Comparison of ENCODE assay signal across 1 cellular context in the genomic region with DNA sequence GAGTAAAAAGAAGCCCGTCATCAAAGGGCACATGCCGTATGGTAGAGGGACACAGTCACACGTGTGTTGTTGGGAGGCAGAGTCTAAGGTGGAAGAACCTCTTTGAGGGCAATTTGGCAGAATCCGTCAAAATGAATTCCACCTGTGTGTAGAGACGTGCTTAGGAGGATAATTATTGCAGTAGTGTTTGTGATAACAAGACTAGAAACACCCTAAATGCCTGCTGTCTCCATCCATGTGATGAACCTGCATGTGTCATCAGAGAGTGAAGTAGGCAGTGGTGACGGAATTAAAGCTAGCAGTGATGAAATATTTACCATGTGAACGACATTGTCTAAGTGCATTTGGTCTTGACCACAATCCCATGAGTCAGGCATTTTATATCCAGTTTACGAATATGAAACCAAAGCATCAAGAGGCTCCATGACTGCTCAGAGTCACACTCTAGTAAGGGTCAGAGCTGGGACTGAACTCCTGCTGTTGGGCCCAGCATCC.
TF ChIP-seq lines count a peak whose summit lies in the region.

No MANE protein-coding gene starts in this region.

TF ChIP-seq in K562, 482 proteins besides CTCF, POLR2A, EP300 and RAD21 (continued from another document and continues in another):
- TF ChIP-seq, protein P1, sequence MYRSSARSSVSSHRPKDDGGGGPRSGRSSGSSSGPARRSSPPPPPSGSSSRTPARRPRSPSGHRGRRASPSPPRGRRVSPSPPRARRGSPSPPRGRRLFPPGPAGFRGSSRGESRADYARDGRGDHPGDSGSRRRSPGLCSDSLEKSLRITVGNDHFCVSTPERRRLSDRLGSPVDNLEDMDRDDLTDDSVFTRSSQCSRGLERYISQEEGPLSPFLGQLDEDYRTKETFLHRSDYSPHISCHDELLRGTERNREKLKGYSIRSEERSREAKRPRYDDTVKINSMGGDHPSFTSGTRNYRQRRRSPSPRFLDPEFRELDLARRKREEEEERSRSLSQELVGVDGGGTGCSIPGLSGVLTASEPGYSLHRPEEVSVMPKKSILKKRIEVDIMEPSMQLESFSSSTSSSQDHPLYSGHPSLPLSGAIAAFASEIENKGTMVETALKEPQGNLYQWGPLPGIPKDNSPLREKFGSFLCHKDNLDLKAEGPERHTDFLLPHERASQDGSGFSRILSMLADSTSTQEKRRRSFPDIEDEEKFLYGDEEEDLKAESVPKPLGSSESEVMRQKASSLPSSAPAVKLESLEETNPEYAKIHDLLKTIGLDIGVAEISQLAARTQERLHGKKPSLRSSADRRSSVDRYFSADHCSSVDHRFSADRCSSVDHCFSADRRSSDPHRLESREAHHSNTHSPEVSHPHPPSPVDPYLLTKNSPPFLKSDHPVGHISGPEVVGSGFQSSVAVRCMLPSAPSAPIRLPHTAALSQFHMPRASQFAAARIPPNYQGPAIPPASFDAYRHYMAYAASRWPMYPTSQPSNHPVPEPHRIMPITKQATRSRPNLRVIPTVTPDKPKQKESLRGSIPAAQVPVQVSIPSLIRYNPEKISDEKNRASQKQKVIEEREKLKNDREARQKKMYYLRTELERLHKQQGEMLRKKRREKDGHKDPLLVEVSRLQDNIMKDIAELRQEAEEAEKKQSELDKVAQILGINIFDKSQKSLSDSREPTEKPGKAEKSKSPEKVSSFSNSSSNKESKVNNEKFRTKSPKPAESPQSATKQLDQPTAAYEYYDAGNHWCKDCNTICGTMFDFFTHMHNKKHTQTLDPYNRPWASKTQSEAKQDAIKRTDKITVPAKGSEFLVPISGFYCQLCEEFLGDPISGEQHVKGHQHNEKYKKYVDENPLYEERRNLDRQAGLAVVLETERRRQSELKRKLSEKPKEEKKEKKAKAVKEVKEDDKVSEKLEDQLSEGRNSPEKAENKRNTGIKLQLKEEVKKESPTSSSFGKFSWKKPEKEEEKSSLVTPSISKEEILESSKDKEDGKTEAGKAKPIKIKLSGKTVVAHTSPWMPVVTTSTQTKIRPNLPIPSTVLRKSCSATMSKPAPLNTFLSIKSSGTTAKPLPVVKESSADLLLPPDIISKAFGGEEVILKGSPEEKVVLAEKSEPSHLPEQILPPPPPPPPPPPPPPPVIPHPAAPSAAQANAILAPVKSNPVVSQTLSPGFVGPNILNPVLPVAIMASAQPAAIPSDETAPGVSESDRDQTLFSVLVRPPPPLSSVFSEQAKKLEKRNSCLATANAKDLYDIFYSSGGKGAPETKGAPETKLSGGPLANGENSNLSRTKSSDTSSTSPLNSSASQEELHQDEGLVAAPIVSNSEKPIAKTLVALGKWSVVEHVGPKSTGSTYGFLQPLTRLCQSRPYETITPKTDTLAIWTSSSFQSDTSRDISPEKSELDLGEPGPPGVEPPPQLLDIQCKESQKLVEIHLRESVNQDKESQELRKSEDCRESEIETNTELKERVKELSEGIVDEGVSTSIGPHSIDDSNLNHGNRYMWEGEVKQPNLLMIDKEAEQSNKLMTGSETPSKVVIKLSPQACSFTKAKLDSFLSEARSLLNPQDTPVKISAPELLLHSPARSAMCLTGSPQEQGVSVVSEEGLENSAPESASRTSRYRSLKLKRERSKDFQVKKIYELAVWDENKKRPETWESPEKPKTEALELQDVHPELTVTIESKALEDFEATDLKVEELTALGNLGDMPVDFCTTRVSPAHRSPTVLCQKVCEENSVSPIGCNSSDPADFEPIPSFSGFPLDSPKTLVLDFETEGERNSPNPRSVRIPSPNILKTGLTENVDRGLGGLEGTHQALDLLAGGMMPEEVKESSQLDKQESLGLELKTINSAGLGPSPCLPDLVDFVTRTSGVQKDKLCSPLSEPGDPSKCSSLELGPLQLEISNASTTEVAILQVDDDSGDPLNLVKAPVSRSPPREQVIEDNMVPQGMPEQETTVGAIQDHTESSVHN (IDR thresholded peaks at IDR 0.05; ENCODE audit: borderline replicate concordance in 1 of 2, low read depth in 1 of 2) = peak in 1 of 2 experiments; percentile 69; a peak in 1 of 4 replicates
- peak; percentile 36; the same call in 1 of the 2 replicates for TF ChIP-seq CREB1 (IDR thresholded peaks at IDR 0.05)
- TF ChIP-seq CREB1 (CRISPR knock-in tag; IDR thresholded peaks at IDR 0.05) = peak; percentile 71; the same call in 1 of the 2 replicates
- no peak for TF ChIP-seq BCOR (IDR thresholded peaks at IDR 0.05)
- no peak for TF ChIP-seq COPS2 (conservative IDR thresholded peaks at IDR 0.05)
- TF ChIP-seq HNRNPUL1 (IDR thresholded peaks at IDR 0.05; ENCODE audit: low read length) = no peak
- no peak for TF ChIP-seq HNRNPK (IDR thresholded peaks at IDR 0.05; ENCODE audit: low read depth, low read length, poor library complexity, severe bottlenecking)
- no peak for TF ChIP-seq POLR2B (IDR thresholded peaks at IDR 0.05; ENCODE audit: low read depth, partially characterized antibody)
- no peak for TF ChIP-seq SAFB2 (IDR thresholded peaks at IDR 0.05; ENCODE audit: borderline replicate concordance, low read depth, low read length, severe bottlenecking)
- no peak for TF ChIP-seq MYC (IDR thresholded peaks at IDR 0.05; ENCODE audit: low read depth, low read length)
- TF ChIP-seq MYC (CRISPR knock-in tag; IDR thresholded peaks at IDR 0.05; ENCODE audit: borderline replicate concordance, low read depth) = no peak
- TF ChIP-seq, protein P2, sequence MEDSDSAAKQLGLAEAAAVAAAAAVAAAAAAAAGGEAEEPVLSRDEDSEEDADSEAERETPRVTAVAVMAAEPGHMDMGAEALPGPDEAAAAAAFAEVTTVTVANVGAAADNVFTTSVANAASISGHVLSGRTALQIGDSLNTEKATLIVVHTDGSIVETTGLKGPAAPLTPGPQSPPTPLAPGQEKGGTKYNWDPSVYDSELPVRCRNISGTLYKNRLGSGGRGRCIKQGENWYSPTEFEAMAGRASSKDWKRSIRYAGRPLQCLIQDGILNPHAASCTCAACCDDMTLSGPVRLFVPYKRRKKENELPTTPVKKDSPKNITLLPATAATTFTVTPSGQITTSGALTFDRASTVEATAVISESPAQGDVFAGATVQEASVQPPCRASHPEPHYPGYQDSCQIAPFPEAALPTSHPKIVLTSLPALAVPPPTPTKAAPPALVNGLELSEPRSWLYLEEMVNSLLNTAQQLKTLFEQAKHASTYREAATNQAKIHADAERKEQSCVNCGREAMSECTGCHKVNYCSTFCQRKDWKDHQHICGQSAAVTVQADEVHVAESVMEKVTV (CRISPR knock-in tag; IDR thresholded peaks at IDR 0.05) = no peak
- no peak for TF ChIP-seq ZSCAN32 (CRISPR knock-in tag; IDR thresholded peaks at IDR 0.05)
- peak; percentile 42; the same call in 1 of the 2 replicates for TF ChIP-seq GABPB1 (CRISPR knock-in tag; IDR thresholded peaks at IDR 0.05)
- TF ChIP-seq CREM (IDR thresholded peaks at IDR 0.05; ENCODE audit: low read depth) = peak; percentile 54; the same call in 1 of the 2 replicates
- no peak for TF ChIP-seq MAZ (CRISPR knock-in tag; conservative IDR thresholded peaks at IDR 0.05 in 1 of 2, IDR thresholded peaks at IDR 0.05 in 1 of 2)
- TF ChIP-seq, protein P3, sequence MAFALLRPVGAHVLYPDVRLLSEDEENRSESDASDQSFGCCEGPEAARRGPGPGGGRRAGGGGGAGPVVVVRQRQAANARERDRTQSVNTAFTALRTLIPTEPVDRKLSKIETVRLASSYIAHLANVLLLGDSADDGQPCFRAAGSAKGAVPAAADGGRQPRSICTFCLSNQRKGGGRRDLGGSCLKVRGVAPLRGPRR (CRISPR knock-in tag; IDR thresholded peaks at IDR 0.05) = no peak
- TF ChIP-seq YBX1 (IDR thresholded peaks at IDR 0.05) = no peak
- TF ChIP-seq SETDB1 (IDR thresholded peaks at IDR 0.05; ENCODE audit: low read length) = no peak
- no peak for TF ChIP-seq ZNF830 (CRISPR knock-in tag; IDR thresholded peaks at IDR 0.05)
- peak; percentile 77 for TF ChIP-seq PML (IDR thresholded peaks at IDR 0.05; ENCODE audit: low read length)
- TF ChIP-seq MTA3 (IDR thresholded peaks at IDR 0.05; ENCODE audit: borderline replicate concordance) = no peak
- TF ChIP-seq, protein P4, sequence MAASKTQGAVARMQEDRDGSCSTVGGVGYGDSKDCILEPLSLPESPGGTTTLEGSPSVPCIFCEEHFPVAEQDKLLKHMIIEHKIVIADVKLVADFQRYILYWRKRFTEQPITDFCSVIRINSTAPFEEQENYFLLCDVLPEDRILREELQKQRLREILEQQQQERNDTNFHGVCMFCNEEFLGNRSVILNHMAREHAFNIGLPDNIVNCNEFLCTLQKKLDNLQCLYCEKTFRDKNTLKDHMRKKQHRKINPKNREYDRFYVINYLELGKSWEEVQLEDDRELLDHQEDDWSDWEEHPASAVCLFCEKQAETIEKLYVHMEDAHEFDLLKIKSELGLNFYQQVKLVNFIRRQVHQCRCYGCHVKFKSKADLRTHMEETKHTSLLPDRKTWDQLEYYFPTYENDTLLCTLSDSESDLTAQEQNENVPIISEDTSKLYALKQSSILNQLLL (CRISPR knock-in tag; IDR thresholded peaks at IDR 0.05; ENCODE audit: borderline replicate concordance) = no peak
- TF ChIP-seq, protein P5, sequence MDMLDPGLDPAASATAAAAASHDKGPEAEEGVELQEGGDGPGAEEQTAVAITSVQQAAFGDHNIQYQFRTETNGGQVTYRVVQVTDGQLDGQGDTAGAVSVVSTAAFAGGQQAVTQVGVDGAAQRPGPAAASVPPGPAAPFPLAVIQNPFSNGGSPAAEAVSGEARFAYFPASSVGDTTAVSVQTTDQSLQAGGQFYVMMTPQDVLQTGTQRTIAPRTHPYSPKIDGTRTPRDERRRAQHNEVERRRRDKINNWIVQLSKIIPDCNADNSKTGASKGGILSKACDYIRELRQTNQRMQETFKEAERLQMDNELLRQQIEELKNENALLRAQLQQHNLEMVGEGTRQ (CRISPR knock-in tag; IDR thresholded peaks at IDR 0.05) = no peak
- no peak for TF ChIP-seq PHB (CRISPR knock-in tag; IDR thresholded peaks at IDR 0.05)
- TF ChIP-seq POLR3G (IDR thresholded peaks at IDR 0.05; ENCODE audit: extremely low read depth, insufficient read length, insufficient replicate concordance) = no peak
- TF ChIP-seq SUPT5H (IDR thresholded peaks at IDR 0.05) = no peak
- TF ChIP-seq, protein P6, sequence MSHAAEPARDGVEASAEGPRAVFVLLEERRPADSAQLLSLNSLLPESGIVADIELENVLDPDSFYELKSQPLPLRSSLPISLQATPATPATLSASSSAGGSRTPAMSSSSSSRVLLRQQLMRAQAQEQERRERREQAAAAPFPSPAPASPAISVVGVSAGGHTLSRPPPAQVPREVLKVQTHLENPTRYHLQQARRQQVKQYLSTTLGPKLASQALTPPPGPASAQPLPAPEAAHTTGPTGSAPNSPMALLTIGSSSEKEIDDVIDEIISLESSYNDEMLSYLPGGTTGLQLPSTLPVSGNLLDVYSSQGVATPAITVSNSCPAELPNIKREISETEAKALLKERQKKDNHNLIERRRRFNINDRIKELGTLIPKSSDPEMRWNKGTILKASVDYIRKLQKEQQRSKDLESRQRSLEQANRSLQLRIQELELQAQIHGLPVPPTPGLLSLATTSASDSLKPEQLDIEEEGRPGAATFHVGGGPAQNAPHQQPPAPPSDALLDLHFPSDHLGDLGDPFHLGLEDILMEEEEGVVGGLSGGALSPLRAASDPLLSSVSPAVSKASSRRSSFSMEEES (CRISPR knock-in tag; IDR thresholded peaks at IDR 0.05) = no peak
- peak; percentile 77 for TF ChIP-seq MEIS2 (IDR thresholded peaks at IDR 0.05; ENCODE audit: partially characterized antibody)
- TF ChIP-seq, protein P7, sequence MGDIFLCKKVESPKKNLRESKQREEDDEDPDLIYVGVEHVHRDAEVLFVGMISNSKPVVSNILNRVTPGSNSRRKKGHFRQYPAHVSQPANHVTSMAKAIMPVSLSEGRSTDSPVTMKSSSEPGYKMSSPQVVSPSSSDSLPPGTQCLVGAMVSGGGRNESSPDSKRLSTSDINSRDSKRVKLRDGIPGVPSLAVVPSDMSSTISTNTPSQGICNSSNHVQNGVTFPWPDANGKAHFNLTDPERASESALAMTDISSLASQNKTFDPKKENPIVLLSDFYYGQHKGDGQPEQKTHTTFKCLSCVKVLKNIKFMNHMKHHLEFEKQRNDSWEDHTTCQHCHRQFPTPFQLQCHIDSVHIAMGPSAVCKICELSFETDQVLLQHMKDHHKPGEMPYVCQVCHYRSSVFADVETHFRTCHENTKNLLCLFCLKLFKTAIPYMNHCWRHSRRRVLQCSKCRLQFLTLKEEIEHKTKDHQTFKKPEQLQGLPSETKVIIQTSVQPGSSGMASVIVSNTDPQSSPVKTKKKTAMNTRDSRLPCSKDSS (IDR thresholded peaks at IDR 0.05; ENCODE audit: low read depth, partially characterized antibody) = no peak
- peak; percentile 32; the same call in 1 of the 2 replicates for TF ChIP-seq JUND (IDR thresholded peaks at IDR 0.05; ENCODE audit: borderline replicate concordance, low read depth, low read length)
- no peak for TF ChIP-seq JUND (tag; IDR thresholded peaks at IDR 0.05; ENCODE audit: borderline replicate concordance, low read depth, low read length)
- TF ChIP-seq BRF1 (IDR thresholded peaks at IDR 0.05; ENCODE audit: borderline replicate concordance, extremely low read depth, insufficient read length) = no peak
- TF ChIP-seq SMARCC2 (IDR thresholded peaks at IDR 0.05; ENCODE audit: low read depth) = no peak
- no peak for TF ChIP-seq MYBL2 (IDR thresholded peaks at IDR 0.05; ENCODE audit: low read depth)
- TF ChIP-seq MYBL2 (CRISPR knock-in tag; IDR thresholded peaks at IDR 0.05; ENCODE audit: borderline replicate concordance) = no peak
- no peak for TF ChIP-seq EGR1 (conservative IDR thresholded peaks at IDR 0.05)
- TF ChIP-seq EHMT2 (IDR thresholded peaks at IDR 0.05) = no peak
- TF ChIP-seq, protein P8, sequence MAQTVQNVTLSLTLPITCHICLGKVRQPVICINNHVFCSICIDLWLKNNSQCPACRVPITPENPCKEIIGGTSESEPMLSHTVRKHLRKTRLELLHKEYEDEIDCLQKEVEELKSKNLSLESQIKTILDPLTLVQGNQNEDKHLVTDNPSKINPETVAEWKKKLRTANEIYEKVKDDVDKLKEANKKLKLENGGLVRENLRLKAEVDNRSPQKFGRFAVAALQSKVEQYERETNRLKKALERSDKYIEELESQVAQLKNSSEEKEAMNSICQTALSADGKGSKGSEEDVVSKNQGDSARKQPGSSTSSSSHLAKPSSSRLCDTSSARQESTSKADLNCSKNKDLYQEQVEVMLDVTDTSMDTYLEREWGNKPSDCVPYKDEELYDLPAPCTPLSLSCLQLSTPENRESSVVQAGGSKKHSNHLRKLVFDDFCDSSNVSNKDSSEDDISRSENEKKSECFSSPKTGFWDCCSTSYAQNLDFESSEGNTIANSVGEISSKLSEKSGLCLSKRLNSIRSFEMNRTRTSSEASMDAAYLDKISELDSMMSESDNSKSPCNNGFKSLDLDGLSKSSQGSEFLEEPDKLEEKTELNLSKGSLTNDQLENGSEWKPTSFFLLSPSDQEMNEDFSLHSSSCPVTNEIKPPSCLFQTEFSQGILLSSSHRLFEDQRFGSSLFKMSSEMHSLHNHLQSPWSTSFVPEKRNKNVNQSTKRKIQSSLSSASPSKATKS (CRISPR knock-in tag; IDR thresholded peaks at IDR 0.05) = no peak
- TF ChIP-seq, protein P9, sequence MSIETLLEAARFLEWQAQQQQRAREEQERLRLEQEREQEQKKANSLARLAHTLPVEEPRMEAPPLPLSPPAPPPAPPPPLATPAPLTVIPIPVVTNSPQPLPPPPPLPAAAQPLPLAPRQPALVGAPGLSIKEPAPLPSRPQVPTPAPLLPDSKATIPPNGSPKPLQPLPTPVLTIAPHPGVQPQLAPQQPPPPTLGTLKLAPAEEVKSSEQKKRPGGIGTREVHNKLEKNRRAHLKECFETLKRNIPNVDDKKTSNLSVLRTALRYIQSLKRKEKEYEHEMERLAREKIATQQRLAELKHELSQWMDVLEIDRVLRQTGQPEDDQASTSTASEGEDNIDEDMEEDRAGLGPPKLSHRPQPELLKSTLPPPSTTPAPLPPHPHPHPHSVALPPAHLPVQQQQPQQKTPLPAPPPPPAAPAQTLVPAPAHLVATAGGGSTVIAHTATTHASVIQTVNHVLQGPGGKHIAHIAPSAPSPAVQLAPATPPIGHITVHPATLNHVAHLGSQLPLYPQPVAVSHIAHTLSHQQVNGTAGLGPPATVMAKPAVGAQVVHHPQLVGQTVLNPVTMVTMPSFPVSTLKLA (conservative IDR thresholded peaks at IDR 0.05) = no peak
- TF ChIP-seq SMAD4 (CRISPR knock-in tag; conservative IDR thresholded peaks at IDR 0.05) = no peak
- TF ChIP-seq NCOA1 (IDR thresholded peaks at IDR 0.05; ENCODE audit: low read depth) = no peak
- TF ChIP-seq RBM39 (optimal IDR thresholded peaks at IDR 0.05; ENCODE audit: low read depth, low read length) = no peak
